23 cellular contexts compared by ENCODE assay signal in genomic region chr14:74568380-74568649, GRCh38. TPM values are rescaled to one million over a fixed set of nuclear protein-coding genes. Genes with fewer than 3 reads are reported as not detected.
A peak's percentile ranks its signal among the peaks of the same experiment; 100 is the strongest.
DNase-seq lines count a peak whose midpoint lies in the region; ATAC-seq and TF ChIP-seq lines count a peak whose summit lies in the region.
"Had no signal": no experiment of that assay in that cellular context is flagged by ENCODE, and none has a peak within 500 bp of the region (broad histone marks: within the 10 kb centered on the region; RNA-seq: fewer than 3 reads in every experiment).

No MANE protein-coding gene starts in this region.

- peak overlapping the region; percentile 8 for H4K8ac ChIP-seq in trophoblast cell (ENCODE audit: low read depth, low read length)

- no peak for TF ChIP-seq EP300 in esophagus muscularis mucosa (IDR thresholded peaks at IDR 0.05)

- intact Hi-C loops in ascending aorta (cut with DNase I) (loop anchor here (5.0 kb wide), 1 partner anchor 34 kb away; no protein-coding TSS in a partner anchor), esophagus muscularis mucosa (cut with DNase I) (no loop called here)

- no peak overlapping the region for H2AK5ac ChIP-seq in trophoblast cell (ENCODE audit: low read length)

- H3K79me2 ChIP-seq in trophoblast cell (ENCODE audit: control insufficient read depth, insufficient read depth, low read length, poor library complexity), result peaks cover 3% of the 10 kb centered on the region
- H3K79me2 ChIP-seq in hepatocyte, result no peaks in the 10 kb centered on the region
- H3K79me2 ChIP-seq: parathyroid adenoma had no signal

- H3K4me2 ChIP-seq in trophoblast cell (ENCODE audit: low read length) (no peak overlapping the region), hepatocyte (no peak overlapping the region)

- peak overlapping the region; percentile 95 for H4K91ac ChIP-seq in trophoblast cell (ENCODE audit: low read depth, low read length)

- no peak overlapping the region for H4K12ac ChIP-seq in trophoblast cell (ENCODE audit: low read depth, low read length)

- H2BK12ac ChIP-seq in trophoblast cell (ENCODE audit: low read length), result peak overlapping the region; percentile 11

- H3K4me1 ChIP-seq in ascending aorta (peaks cover 50 to 85% of the 10 kb centered on the region in 2 donors), esophagus muscularis mucosa (peaks cover 39 to 84% (median 78%) of the 10 kb centered on the region in 4 donors), trophoblast cell (ENCODE audit: control insufficient read depth in 1 of 2, insufficient read depth in 2 of 2, low read length in 2 of 2) (peaks cover 35 to 37% of the 10 kb centered on the region in 2 experiments), urinary bladder (ENCODE audit: insufficient read depth) (peaks cover 2% of the 10 kb centered on the region), hepatocyte (ENCODE audit: insufficient read depth) (peaks cover 37% of the 10 kb centered on the region)
- H3K4me1 ChIP-seq: right lobe of liver had no signal

- H4K20me1 ChIP-seq in hepatocyte (ENCODE audit: insufficient read depth, poor library complexity, severe bottlenecking), result no peaks in the 10 kb centered on the region

- no peak overlapping the region for H3K23ac ChIP-seq in trophoblast cell (ENCODE audit: low read length)

- H3K4ac ChIP-seq in trophoblast cell (ENCODE audit: low read depth, low read length), result no peak overlapping the region

- TF ChIP-seq POLR2A in esophagus muscularis mucosa (IDR thresholded peaks at IDR 0.05; ENCODE audit: low read depth), result no peak

- ATAC-seq in GM18909 (IDR thresholded peaks at IDR 0.05; ENCODE audit: poor library complexity, unreplicated experiment), result no peak
- ATAC-seq: natural killer cell, right lobe of liver, T-cell had no signal

- H3K79me1 ChIP-seq in trophoblast cell (ENCODE audit: low read length), result peaks cover 40% of the 10 kb centered on the region

- DNase-seq in ascending aorta (ENCODE audit: low spot score in 2 of 2), result no peak
- DNase-seq in esophagus muscularis mucosa (ENCODE audit: extremely low spot score), result no peak
- no peak for DNase-seq in trophoblast cell
- no peak for DNase-seq in hepatocyte (ENCODE audit: low spot score)
- no peak for DNase-seq in globus pallidus (ENCODE audit: low spot score)
- DNase-seq in NCI-H510A (lab: John Stamatoyannopoulos, UW), result no peak
- DNase-seq: activated CD4-positive, CD25-positive, alpha-beta regulatory T cell treated with anti-CD3 and anti-CD28 coated beads, Interleukin-2, amount 50 U/mL, for 72 hours; activated CD8-positive, alpha-beta memory T cell treated with anti-CD3 and anti-CD28 coated beads for 24 hours; activated T-cell treated with anti-CD3 and anti-CD28 coated beads, Interleukin-2, amount 50 U/mL, for 24 hours; amniotic stem cell; caudate nucleus; CD4-positive, alpha-beta T cell; DMS 273 treated with DMSO at 0.1 percent for 48 hours; H9; natural killer cell; NCI-H146; NCI-H748 treated with DMSO at 0.1 percent for 48 hours; SHP77; T-cell had no signal

- H3K9me3 ChIP-seq in ascending aorta, result no peaks in the 10 kb centered on the region
- no peaks in the 10 kb centered on the region for H3K9me3 ChIP-seq in esophagus muscularis mucosa
- no peaks in the 10 kb centered on the region for H3K9me3 ChIP-seq in trophoblast cell (ENCODE audit: insufficient read depth, low read depth, low read length)
- no peaks in the 10 kb centered on the region for H3K9me3 ChIP-seq in hepatocyte (ENCODE audit: low read depth)
- H3K9me3 ChIP-seq: right lobe of liver had no signal

- H3K36me3 ChIP-seq in ascending aorta (no peaks in the 10 kb centered on the region), esophagus muscularis mucosa (no peaks in the 10 kb centered on the region), trophoblast cell (ENCODE audit: control insufficient read depth in 1 of 2, insufficient read depth in 2 of 2, low read length in 2 of 2) (no peaks in the 10 kb centered on the region), urinary bladder (ENCODE audit: insufficient read depth) (no peaks in the 10 kb centered on the region), hepatocyte (replicated peaks; ENCODE audit: insufficient read depth, low read depth) (no peaks in the 10 kb centered on the region)
- H3K36me3 ChIP-seq: right lobe of liver had no signal

- no peaks in the 10 kb centered on the region for H3K9me2 ChIP-seq in hepatocyte (replicated peaks; ENCODE audit: insufficient read depth)

- H3K4me3 ChIP-seq in ascending aorta (no peak overlapping the region), esophagus muscularis mucosa (no peak overlapping the region), trophoblast cell (ENCODE audit: low read depth, low read length) (no peak overlapping the region), urinary bladder (ENCODE audit: low read depth, low read length) (no peak overlapping the region), hepatocyte (no peak overlapping the region)
- H3K4me3 ChIP-seq: right lobe of liver had no signal

- no peak overlapping the region for H3K18ac ChIP-seq in trophoblast cell (ENCODE audit: low read length)

- H3K27me3 ChIP-seq in ascending aorta (no peaks in the 10 kb centered on the region), esophagus muscularis mucosa (no peaks in the 10 kb centered on the region), trophoblast cell (ENCODE audit: insufficient read depth, low read length) (no peaks in the 10 kb centered on the region), hepatocyte (no peaks in the 10 kb centered on the region)
- H3K27me3 ChIP-seq: right lobe of liver had no signal

- H2BK120ac ChIP-seq in trophoblast cell (ENCODE audit: insufficient read depth, low read length, poor library complexity), result no peak overlapping the region

- H3K9ac ChIP-seq in trophoblast cell (ENCODE audit: low read length), result no peak overlapping the region
- H3K9ac ChIP-seq: parathyroid adenoma had no signal

- peak overlapping the region; percentile 34 for H3K14ac ChIP-seq in trophoblast cell (ENCODE audit: low read length)

- H2AFZ ChIP-seq in trophoblast cell (ENCODE audit: insufficient read depth, low read length, poor library complexity) (no peak overlapping the region), hepatocyte (no peak overlapping the region)
- H2AFZ ChIP-seq: parathyroid adenoma had no signal

- WGBS in esophagus muscularis mucosa, result 31% methylated on average over 3 of the region's 3 CpGs
- WGBS in trophoblast cell (ENCODE audit: extremely low coverage, insufficient coverage, insufficient read length), result no CpG with 5 or more reads among the region's 3 CpGs
- WGBS in urinary bladder, result 32% methylated on average over 3 of the region's 3 CpGs
- 52% methylated on average over 3 of the region's 3 CpGs for WGBS in hepatocyte (ENCODE audit: low lambda C conversion rate, missing lambda C conversion rate)

- no peak overlapping the region for H2BK5ac ChIP-seq in trophoblast cell (ENCODE audit: low read depth, low read length, poor library complexity)

- peak overlapping the region; percentile 91 to 94 for H3K27ac ChIP-seq in ascending aorta
- H3K27ac ChIP-seq in esophagus muscularis mucosa (replicated peaks in 1 of 4), result peak overlapping the region in 3 of 4 donors; percentile 15 to 84 (median 60)
- no peak overlapping the region for H3K27ac ChIP-seq in trophoblast cell (ENCODE audit: low read depth, low read length)
- H3K27ac ChIP-seq in urinary bladder (ENCODE audit: low read depth), result peak overlapping the region; percentile 39
- no peak overlapping the region for H3K27ac ChIP-seq in hepatocyte
- H3K27ac ChIP-seq: parathyroid adenoma, right lobe of liver had no signal

- TF ChIP-seq CTCF in ascending aorta (IDR thresholded peaks at IDR 0.05), result no peak
- no peak for TF ChIP-seq CTCF in esophagus muscularis mucosa (IDR thresholded peaks at IDR 0.05)
- TF ChIP-seq CTCF in hepatocyte (IDR thresholded peaks at IDR 0.05; ENCODE audit: poor library complexity), result no peak

RNA-seq across cellular contexts. Expression of gene LTBP2, which starts 43.7 kb away (rescaled TPM):
- total RNA-seq in ascending aorta (383 TPM), esophagus muscularis mucosa (100 to 1,000 TPM in 2 of 4 donors, 10 to 100 TPM in 2; 62.0 to 151 (median 109) TPM), urinary bladder (26.7 TPM), hepatocyte (3.0 and 8.6 TPM in 2 replicates)
- 3.7 and 4.1 TPM in 2 replicates for polyA plus RNA-seq in trophoblast cell (2013)
- polyA plus RNA-seq in urinary bladder (6.8 TPM), hepatocyte (6.7 and 7.6 TPM in 2 replicates)

Comparison
In these comparisons a context has a peak if more than half of its experiments do, and no peak if none do; other contexts are left out.
1. H3K27ac ChIP-seq: peak in ascending aorta (2 of 2), esophagus muscularis mucosa (3 of 4) and urinary bladder (single experiment); none in trophoblast cell (single experiment) and hepatocyte (single experiment).